8 cellular contexts compared by ENCODE assay signal in the genomic region with DNA sequence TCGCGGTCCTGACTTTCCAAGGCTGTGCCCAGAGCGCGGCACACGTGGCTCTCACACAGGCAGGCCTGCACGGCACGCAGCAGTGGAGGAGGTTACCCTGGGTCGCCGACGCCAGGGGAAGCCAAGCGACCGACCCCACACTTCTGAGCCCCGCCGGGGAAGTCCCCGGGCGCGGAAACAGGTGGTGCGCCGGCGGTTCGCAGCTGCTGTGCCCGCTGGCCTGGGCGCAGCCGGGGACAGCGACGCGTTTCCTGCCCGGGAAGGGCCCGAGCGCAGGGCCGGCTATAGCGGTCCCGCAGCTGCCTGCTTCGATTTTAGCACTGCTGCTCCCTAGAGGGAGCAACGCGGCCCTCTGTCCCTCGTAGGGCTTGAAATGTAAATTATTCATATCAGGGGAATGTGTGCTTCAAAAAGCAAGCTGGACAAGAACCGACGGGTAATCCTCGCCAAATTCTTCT. TPM values are rescaled to one million over a fixed set of nuclear protein-coding genes. Genes with fewer than 3 reads are reported as not detected.
DNase-seq lines count a peak whose midpoint lies in the region; ATAC-seq, FAIRE-seq and TF ChIP-seq lines count a peak whose summit lies in the region.
"Not testable (repeated sequence)": the region's sequence is repeated elsewhere in the genome, so short reads cannot be mapped to it uniquely, and the experiment has no call there.

No MANE protein-coding gene starts in this region.

- ATAC-seq in GM23338 = peak; percentile 97
- ATAC-seq in gastroesophageal sphincter = peak; percentile 95

- DNase-seq in GM23338 (ENCODE audit: low spot score) (peak; percentile 66), KG1 (lab: John Stamatoyannopoulos, UW) (peak; percentile 45), SHP77 treated with DMSO at 0.1 percent for 48 hours (lab: John Stamatoyannopoulos, UW) (peak; percentile 31), nucleus accumbens (lab: John Stamatoyannopoulos, UW) (peak in 38 of 56 donors; percentile 17 to 72 (median 35)), stomach (peak; percentile 73)
- DNase-seq in activated effector memory CD4-positive, alpha-beta T cell treated with anti-CD3 and anti-CD28 coated beads, Interleukin-2, amount 50 U/mL, for 16 hours = peak; percentile 93

- H2AFZ ChIP-seq in GM23338 = peak overlapping the region; percentile 77

- not testable (repeated sequence) for H3K9me3 ChIP-seq in gastroesophageal sphincter, stomach

- peak; percentile 31 to 49 for TF ChIP-seq POLR2A in gastroesophageal sphincter (IDR thresholded peaks at IDR 0.05)
- TF ChIP-seq POLR2A in stomach (IDR thresholded peaks at IDR 0.05) = not testable (repeated sequence)

- TF ChIP-seq CTCF in GM23338 (conservative IDR thresholded peaks at IDR 0.05; ENCODE audit: low read depth in 2 of 2) (peak; percentile 23 to 36; a peak in 2 of 4 replicates), gastroesophageal sphincter (IDR thresholded peaks at IDR 0.05) (peak in 3 of 4 experiments; percentile 20 to 67 (median 31)), stomach (IDR thresholded peaks at IDR 0.05) (peak in 4 of 7 experiments; percentile 5 to 45 (median 26))

- H3K9me3 Mint-ChIP-seq in GM23338 = not testable (repeated sequence)

- TF ChIP-seq EP300 in gastroesophageal sphincter (IDR thresholded peaks at IDR 0.05); stomach (IDR thresholded peaks at IDR 0.05): not testable (repeated sequence)

- not testable (repeated sequence) for H3K27me3 Mint-ChIP-seq in GM23338 (ENCODE audit: insufficient read depth, low read depth, poor library complexity)

- intact Hi-C loops in stomach (cut with DNase I; ENCODE audit: low total_unique reads) = not testable (repeated sequence)

- not testable (repeated sequence) for H3K36me3 ChIP-seq in GM23338 (ENCODE audit: insufficient read depth); stomach
- peaks cover 0 to 15% of the 10 kb centered on the region in 2 donors for H3K36me3 ChIP-seq in gastroesophageal sphincter

- H3K79me2 ChIP-seq in GM23338 (replicated peaks; ENCODE audit: insufficient read depth) = not testable (repeated sequence)

- H3F3A ChIP-seq in GM23338 (replicated peaks; ENCODE audit: low read depth) = not testable (repeated sequence)

- H3K27me3 ChIP-seq in GM23338 (ENCODE audit: insufficient read depth); gastroesophageal sphincter; stomach: not testable (repeated sequence)

- peak; percentile 37 for FAIRE-seq in G401.6 (lab: Jason Lieb, UNC)

- peak overlapping the region; percentile 64 for H3K4me3 Mint-ChIP-seq in GM23338

- not testable (repeated sequence) for H4K20me1 ChIP-seq in GM23338 (replicated peaks; ENCODE audit: insufficient read depth)

- not testable (repeated sequence) for H3K4me1 ChIP-seq in GM23338 (ENCODE audit: insufficient read depth)
- peaks cover 0 to 48% (median 3%) of the 10 kb centered on the region in 3 donors for H3K4me1 ChIP-seq in gastroesophageal sphincter
- H3K4me1 ChIP-seq in stomach = peaks cover 8 to 50% (median 28%) of the 10 kb centered on the region in 4 donors

- H3K27ac Mint-ChIP-seq in GM23338 = not testable (repeated sequence)

- H3K36me3 Mint-ChIP-seq in GM23338 (ENCODE audit: low read depth) = not testable (repeated sequence)

- H3K4me1 Mint-ChIP-seq in GM23338 = not testable (repeated sequence)

- H3K9me2 ChIP-seq in GM23338 (ENCODE audit: insufficient read depth) = not testable (repeated sequence)

- H3K4me2 ChIP-seq in GM23338 = peak overlapping the region; percentile 55

- peak overlapping the region; percentile 29 for H3K4me3 ChIP-seq in GM23338
- H3K4me3 ChIP-seq in gastroesophageal sphincter = peak overlapping the region; percentile 9 to 43
- peak overlapping the region; percentile 11 to 40 (median 34) for H3K4me3 ChIP-seq in stomach

- H3K27ac ChIP-seq in GM23338 (ENCODE audit: low read depth) = not testable (repeated sequence)
- H3K27ac ChIP-seq in gastroesophageal sphincter = peak overlapping the region; percentile 37 to 86 (median 78)
- peak overlapping the region; percentile 50 to 83 (median 82) for H3K27ac ChIP-seq in stomach

- WGBS in gastroesophageal sphincter (ENCODE audit: low coverage in 1 of 2), 2 donors = 0 to 1% methylated on average over 4 of the region's 40 CpGs
- 0 to 1% (median 0%) methylated on average over 19 to 38 of the region's 40 CpGs for WGBS in stomach, 5 donors

RNA-seq across cellular contexts. Expression of a gene that starts 46.6 kb away (rescaled TPM):
- 5.6 and 7.3 TPM in 2 replicates for total RNA-seq in GM23338 (2014; rRNA removed; shearing (Covaris generic))
- polyA plus RNA-seq in GM23338 (2016; fragmentation: Nextera tagmentation; extraction: Ambion mirVana) = 3.5 and 3.9 TPM in 2 replicates
- 1 to 10 TPM; 1.7 to 8.1 (median 3.9) TPM for total RNA-seq in gastroesophageal sphincter
- total RNA-seq in stomach = 10 to 100 TPM in 3 of 5 donors, 1 to 10 TPM in 2; 2.3 to 19.6 (median 10.5) TPM
- 1 to 10 TPM; 1.6 to 3.3 (median 2.7) TPM for polyA plus RNA-seq in stomach

Comparison
In these comparisons a context has a peak if more than half of its experiments do, and no peak if none do; other contexts are left out.
1. DNase-seq: peak in every context shown above with its lines; median percentile 93 in activated effector memory CD4-positive, alpha-beta T cell treated with anti-CD3 and anti-CD28 coated beads, Interleukin-2, amount 50 U/mL, for 16 hours; 73 in stomach; 66 in GM23338; 45 in KG1; 35 in nucleus accumbens; 31 in SHP77 treated with DMSO at 0.1 percent for 48 hours.